ENCODE assay signal across 1 cellular context in the genomic region with DNA sequence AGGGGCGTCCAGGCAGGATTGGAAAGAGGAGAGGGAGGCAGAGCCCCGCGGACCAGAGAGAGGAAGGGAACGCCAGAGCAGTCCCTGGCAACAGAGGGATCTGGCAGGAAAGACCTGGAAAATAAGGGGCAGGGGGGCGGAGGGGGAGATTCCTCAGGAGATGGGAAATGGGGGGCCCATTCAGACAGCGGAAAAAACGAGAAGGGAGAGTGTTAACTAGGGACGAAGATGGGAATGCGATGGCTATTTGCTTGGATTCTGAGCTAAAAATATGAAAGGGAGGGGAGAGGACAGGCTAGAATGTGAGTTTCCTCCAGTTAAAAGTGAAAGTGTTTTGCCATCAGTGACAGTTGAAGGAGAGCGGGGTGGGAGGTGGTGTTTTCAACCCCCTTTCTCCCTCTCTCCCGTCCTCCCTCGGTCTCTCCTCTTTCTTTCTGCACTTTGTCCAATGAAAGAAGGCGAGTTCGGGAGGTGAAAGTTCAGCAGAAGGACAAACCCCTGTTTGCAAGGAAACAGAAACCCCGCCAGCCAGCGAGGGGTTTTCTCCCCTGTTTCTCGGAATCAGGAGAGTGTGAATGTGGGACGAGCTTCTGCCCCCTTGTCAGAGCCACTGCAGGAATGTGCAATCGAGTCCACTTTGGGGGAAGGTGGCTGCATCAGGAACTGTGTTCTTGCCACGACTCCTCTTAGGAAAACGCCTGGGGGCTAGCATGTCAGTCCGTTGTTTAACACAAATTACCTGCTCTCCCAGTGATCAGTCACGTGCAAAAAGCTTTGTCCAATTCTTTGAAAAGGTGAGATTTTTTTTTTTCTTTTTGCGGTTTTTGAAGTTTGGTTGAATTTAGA.
TF ChIP-seq lines count a peak whose summit lies in the region.

No MANE protein-coding gene starts in this region.

TF ChIP-seq in GM23338, 12 proteins besides CTCF, POLR2A, EP300 and RAD21 (continued from another document):
- TF ChIP-seq, protein P1, sequence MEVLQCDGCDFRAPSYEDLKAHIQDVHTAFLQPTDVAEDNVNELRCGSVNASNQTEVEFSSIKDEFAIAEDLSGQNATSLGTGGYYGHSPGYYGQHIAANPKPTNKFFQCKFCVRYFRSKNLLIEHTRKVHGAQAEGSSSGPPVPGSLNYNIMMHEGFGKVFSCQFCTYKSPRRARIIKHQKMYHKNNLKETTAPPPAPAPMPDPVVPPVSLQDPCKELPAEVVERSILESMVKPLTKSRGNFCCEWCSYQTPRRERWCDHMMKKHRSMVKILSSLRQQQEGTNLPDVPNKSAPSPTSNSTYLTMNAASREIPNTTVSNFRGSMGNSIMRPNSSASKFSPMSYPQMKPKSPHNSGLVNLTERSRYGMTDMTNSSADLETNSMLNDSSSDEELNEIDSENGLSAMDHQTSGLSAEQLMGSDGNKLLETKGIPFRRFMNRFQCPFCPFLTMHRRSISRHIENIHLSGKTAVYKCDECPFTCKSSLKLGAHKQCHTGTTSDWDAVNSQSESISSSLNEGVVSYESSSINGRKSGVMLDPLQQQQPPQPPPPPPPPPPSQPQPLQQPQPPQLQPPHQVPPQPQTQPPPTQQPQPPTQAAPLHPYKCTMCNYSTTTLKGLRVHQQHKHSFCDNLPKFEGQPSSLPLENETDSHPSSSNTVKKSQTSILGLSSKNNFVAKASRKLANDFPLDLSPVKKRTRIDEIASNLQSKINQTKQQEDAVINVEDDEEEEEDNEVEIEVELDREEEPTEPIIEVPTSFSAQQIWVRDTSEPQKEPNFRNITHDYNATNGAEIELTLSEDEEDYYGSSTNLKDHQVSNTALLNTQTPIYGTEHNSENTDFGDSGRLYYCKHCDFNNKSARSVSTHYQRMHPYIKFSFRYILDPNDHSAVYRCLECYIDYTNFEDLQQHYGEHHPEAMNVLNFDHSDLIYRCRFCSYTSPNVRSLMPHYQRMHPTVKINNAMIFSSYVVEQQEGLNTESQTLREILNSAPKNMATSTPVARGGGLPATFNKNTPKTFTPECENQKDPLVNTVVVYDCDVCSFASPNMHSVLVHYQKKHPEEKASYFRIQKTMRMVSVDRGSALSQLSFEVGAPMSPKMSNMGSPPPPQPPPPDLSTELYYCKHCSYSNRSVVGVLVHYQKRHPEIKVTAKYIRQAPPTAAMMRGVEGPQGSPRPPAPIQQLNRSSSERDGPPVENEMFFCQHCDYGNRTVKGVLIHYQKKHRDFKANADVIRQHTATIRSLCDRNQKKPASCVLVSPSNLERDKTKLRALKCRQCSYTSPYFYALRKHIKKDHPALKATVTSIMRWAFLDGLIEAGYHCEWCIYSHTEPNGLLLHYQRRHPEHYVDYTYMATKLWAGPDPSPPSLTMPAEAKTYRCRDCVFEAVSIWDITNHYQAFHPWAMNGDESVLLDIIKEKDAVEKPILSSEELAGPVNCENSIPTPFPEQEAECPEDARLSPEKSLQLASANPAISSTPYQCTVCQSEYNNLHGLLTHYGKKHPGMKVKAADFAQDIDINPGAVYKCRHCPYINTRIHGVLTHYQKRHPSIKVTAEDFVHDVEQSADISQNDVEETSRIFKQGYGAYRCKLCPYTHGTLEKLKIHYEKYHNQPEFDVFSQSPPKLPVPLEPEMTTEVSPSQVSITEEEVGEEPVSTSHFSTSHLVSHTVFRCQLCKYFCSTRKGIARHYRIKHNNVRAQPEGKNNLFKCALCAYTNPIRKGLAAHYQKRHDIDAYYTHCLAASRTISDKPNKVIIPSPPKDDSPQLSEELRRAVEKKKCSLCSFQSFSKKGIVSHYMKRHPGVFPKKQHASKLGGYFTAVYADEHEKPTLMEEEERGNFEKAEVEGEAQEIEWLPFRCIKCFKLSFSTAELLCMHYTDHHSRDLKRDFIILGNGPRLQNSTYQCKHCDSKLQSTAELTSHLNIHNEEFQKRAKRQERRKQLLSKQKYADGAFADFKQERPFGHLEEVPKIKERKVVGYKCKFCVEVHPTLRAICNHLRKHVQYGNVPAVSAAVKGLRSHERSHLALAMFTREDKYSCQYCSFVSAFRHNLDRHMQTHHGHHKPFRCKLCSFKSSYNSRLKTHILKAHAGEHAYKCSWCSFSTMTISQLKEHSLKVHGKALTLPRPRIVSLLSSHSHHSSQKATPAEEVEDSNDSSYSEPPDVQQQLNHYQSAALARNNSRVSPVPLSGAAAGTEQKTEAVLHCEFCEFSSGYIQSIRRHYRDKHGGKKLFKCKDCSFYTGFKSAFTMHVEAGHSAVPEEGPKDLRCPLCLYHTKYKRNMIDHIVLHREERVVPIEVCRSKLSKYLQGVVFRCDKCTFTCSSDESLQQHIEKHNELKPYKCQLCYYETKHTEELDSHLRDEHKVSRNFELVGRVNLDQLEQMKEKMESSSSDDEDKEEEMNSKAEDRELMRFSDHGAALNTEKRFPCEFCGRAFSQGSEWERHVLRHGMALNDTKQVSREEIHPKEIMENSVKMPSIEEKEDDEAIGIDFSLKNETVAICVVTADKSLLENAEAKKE (CRISPR knock-in tag; IDR thresholded peaks at IDR 0.05) = no peak
- TF ChIP-seq POLR2AphosphoS5 (IDR thresholded peaks at IDR 0.05; ENCODE audit: low read depth) (no peak; the same call in 1 of the 2 replicates), STAT1 (IDR thresholded peaks at IDR 0.05; ENCODE audit: unreplicated experiment) (no peak), JUNB (IDR thresholded peaks at IDR 0.05; ENCODE audit: unreplicated experiment) (no peak), EZH2phosphoT487 (IDR thresholded peaks at IDR 0.05; ENCODE audit: unreplicated experiment) (no peak), NANOG (IDR thresholded peaks at IDR 0.05; ENCODE audit: borderline replicate concordance) (no peak), ZNF114 (CRISPR knock-in tag; IDR thresholded peaks at IDR 0.05) (no peak), ZNF331 (CRISPR knock-in tag; IDR thresholded peaks at IDR 0.05; ENCODE audit: low read depth) (no peak), EZH2 (IDR thresholded peaks at IDR 0.05; ENCODE audit: low read depth, unreplicated experiment) (no peak), CREB1 (CRISPR knock-in tag; IDR thresholded peaks at IDR 0.05; ENCODE audit: low read depth) (no peak)
- TF ChIP-seq, protein P2, sequence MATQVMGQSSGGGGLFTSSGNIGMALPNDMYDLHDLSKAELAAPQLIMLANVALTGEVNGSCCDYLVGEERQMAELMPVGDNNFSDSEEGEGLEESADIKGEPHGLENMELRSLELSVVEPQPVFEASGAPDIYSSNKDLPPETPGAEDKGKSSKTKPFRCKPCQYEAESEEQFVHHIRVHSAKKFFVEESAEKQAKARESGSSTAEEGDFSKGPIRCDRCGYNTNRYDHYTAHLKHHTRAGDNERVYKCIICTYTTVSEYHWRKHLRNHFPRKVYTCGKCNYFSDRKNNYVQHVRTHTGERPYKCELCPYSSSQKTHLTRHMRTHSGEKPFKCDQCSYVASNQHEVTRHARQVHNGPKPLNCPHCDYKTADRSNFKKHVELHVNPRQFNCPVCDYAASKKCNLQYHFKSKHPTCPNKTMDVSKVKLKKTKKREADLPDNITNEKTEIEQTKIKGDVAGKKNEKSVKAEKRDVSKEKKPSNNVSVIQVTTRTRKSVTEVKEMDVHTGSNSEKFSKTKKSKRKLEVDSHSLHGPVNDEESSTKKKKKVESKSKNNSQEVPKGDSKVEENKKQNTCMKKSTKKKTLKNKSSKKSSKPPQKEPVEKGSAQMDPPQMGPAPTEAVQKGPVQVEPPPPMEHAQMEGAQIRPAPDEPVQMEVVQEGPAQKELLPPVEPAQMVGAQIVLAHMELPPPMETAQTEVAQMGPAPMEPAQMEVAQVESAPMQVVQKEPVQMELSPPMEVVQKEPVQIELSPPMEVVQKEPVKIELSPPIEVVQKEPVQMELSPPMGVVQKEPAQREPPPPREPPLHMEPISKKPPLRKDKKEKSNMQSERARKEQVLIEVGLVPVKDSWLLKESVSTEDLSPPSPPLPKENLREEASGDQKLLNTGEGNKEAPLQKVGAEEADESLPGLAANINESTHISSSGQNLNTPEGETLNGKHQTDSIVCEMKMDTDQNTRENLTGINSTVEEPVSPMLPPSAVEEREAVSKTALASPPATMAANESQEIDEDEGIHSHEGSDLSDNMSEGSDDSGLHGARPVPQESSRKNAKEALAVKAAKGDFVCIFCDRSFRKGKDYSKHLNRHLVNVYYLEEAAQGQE (IDR thresholded peaks at IDR 0.05; ENCODE audit: unreplicated experiment) = no peak
